ENCODE assay signal across 23 cellular contexts in genomic region chr3:172080503-172080902, GRCh38. TPM values are rescaled to one million over a fixed set of nuclear protein-coding genes. Genes with fewer than 3 reads are reported as not detected.
DNase-seq lines count a peak whose midpoint lies in the region; ATAC-seq, FAIRE-seq and TF ChIP-seq lines count a peak whose summit lies in the region.
"Had no signal": no experiment of that assay in that cellular context is flagged by ENCODE, and none has a peak within 500 bp of the region (broad histone marks: within the 10 kb centered on the region; RNA-seq: fewer than 3 reads in every experiment).

No MANE protein-coding gene starts in this region.

- H4K8ac ChIP-seq in mesenchymal stem cell (ENCODE audit: low read length), result no peak overlapping the region

- H3K18ac ChIP-seq in mesenchymal stem cell (ENCODE audit: low read depth in 1 of 2, low read length in 2 of 2), result no peak overlapping the region

- ATAC-seq in GM19397 (IDR thresholded peaks at IDR 0.05; ENCODE audit: unreplicated experiment), result no peak
- ATAC-seq in psoas muscle, result no peak
- ATAC-seq: SK-N-SH treated with all-trans-retinoic acid at 6 μM for 48 hours had no signal

- H4K91ac ChIP-seq in mesenchymal stem cell (ENCODE audit: low read length), result no peak overlapping the region

- H3K36me3 ChIP-seq in astrocyte (ENCODE audit: insufficient read depth, low read length), result peaks cover 7% of the 10 kb centered on the region
- H3K36me3 ChIP-seq in mesenchymal stem cell (ENCODE audit: control insufficient read depth in 1 of 2, insufficient read depth in 2 of 2, low read depth in 1 of 2, low read length in 2 of 2), result peaks cover 7 to 41% of the 10 kb centered on the region in 2 experiments
- no peaks in the 10 kb centered on the region for H3K36me3 ChIP-seq in sigmoid colon
- H3K36me3 ChIP-seq in psoas muscle (ENCODE audit: insufficient read depth in 1 of 2, low read depth in 1 of 2), result peaks cover 0 to 7% of the 10 kb centered on the region in 2 donors

- H3K79me1 ChIP-seq in mesenchymal stem cell (replicated peaks; ENCODE audit: low read length, poor library complexity, severe bottlenecking), result no peaks in the 10 kb centered on the region

- no peak for TF ChIP-seq POLR2A in sigmoid colon (IDR thresholded peaks at IDR 0.05)

- H3K27me3 ChIP-seq in astrocyte (ENCODE audit: insufficient read depth, low read length) (no peaks in the 10 kb centered on the region), mesenchymal stem cell (ENCODE audit: control insufficient read depth in 1 of 2, insufficient read depth in 1 of 2, low read length in 2 of 2) (no peaks in the 10 kb centered on the region), sigmoid colon (no peaks in the 10 kb centered on the region), psoas muscle (ENCODE audit: insufficient read depth in 3 of 3, low read length in 2 of 3) (no peaks in the 10 kb centered on the region)
- H3K27me3 ChIP-seq: MG63 had no signal

- H3K4me3 Mint-ChIP-seq in HFFc6 (no peak overlapping the region), astrocyte (ENCODE audit: unreplicated experiment) (no peak overlapping the region)

- TF ChIP-seq CTCF in HFFc6 (IDR thresholded peaks at IDR 0.05) (no peak), astrocyte (IDR thresholded peaks at IDR 0.05; ENCODE audit: insufficient read depth, low read depth, low read length) (no peak), sigmoid colon (IDR thresholded peaks at IDR 0.05) (no peak), psoas muscle (IDR thresholded peaks at IDR 0.05) (no peak)

- H3K9me3 Mint-ChIP-seq in HFFc6 (no peaks in the 10 kb centered on the region), astrocyte (ENCODE audit: unreplicated experiment) (no peaks in the 10 kb centered on the region)

- no peak overlapping the region for H2AK5ac ChIP-seq in mesenchymal stem cell (ENCODE audit: low read length, severe bottlenecking)

- H3K4me1 Mint-ChIP-seq in HFFc6 (ENCODE audit: low read depth) (peaks cover 78% of the 10 kb centered on the region), astrocyte (ENCODE audit: low read depth, unreplicated experiment) (peaks cover 71% of the 10 kb centered on the region)

- H3K36me3 Mint-ChIP-seq in HFFc6 (ENCODE audit: low read depth) (peaks cover 51% of the 10 kb centered on the region), astrocyte (ENCODE audit: low read depth, unreplicated experiment) (peaks cover 19% of the 10 kb centered on the region)

- peak overlapping the region; percentile 20 for H2BK15ac ChIP-seq in mesenchymal stem cell (ENCODE audit: low read depth, poor library complexity, severe bottlenecking)

- H3K27ac Mint-ChIP-seq in HFFc6, result 0 out of 2 replicates have a peak overlapping the region, but pooled peaks have one; percentile 16
- H3K27ac Mint-ChIP-seq in astrocyte (ENCODE audit: unreplicated experiment), result peak overlapping the region; percentile 53

- H3K4me3 ChIP-seq in astrocyte (ENCODE audit: insufficient read depth, low read depth, low read length), result no peak overlapping the region
- no peak overlapping the region for H3K4me3 ChIP-seq in mesenchymal stem cell (ENCODE audit: insufficient read depth in 1 of 2, low read depth in 1 of 2, low read length in 2 of 2)
- H3K4me3 ChIP-seq in sigmoid colon, result no peak overlapping the region
- no peak overlapping the region for H3K4me3 ChIP-seq in psoas muscle
- H3K4me3 ChIP-seq: MG63 had no signal

- no peak overlapping the region for H2BK120ac ChIP-seq in mesenchymal stem cell (ENCODE audit: low read depth, low read length)

- no peak overlapping the region for H2BK5ac ChIP-seq in mesenchymal stem cell (ENCODE audit: low read depth, low read length, poor library complexity, severe bottlenecking)

- peaks cover 93% of the 10 kb centered on the region for H4K20me1 ChIP-seq in astrocyte (ENCODE audit: insufficient read depth, low read length)

- no peak for TF ChIP-seq EP300 in sigmoid colon (IDR thresholded peaks at IDR 0.05)

- H3K4me1 ChIP-seq in astrocyte (ENCODE audit: insufficient read depth, low read length) (peaks cover 29% of the 10 kb centered on the region), mesenchymal stem cell (ENCODE audit: control insufficient read depth, insufficient read depth, low read depth, low read length) (peaks cover 1% of the 10 kb centered on the region), sigmoid colon (peaks cover 0 to 29% (median 22%) of the 10 kb centered on the region in 4 donors), psoas muscle (peaks cover 44% of the 10 kb centered on the region)

- H3K4me2 ChIP-seq in astrocyte (ENCODE audit: low read length) (no peak overlapping the region), mesenchymal stem cell (ENCODE audit: low read length, poor library complexity, severe bottlenecking) (no peak overlapping the region)

- intact Hi-C loops in sigmoid colon (cut with DNase I) (no loop called here), psoas muscle (cut with DNase I) (no loop called here)

- WGBS in mesenchymal stem cell, result 85% methylated on average over 1 of the region's 1 CpG
- WGBS in sigmoid colon, 2 donors, result 80 to 91% methylated on average over 1 of the region's 1 CpG
- WGBS in psoas muscle, 3 donors, result 89 to 98% (median 92%) methylated on average over 1 of the region's 1 CpG

- H3K9me3 ChIP-seq in astrocyte (ENCODE audit: insufficient read depth, low read depth, low read length) (no peaks in the 10 kb centered on the region), mesenchymal stem cell (ENCODE audit: control insufficient read depth, low read length) (no peaks in the 10 kb centered on the region), sigmoid colon (no peaks in the 10 kb centered on the region), psoas muscle (no peaks in the 10 kb centered on the region)
- H3K9me3 ChIP-seq: MG63 had no signal

- no peak overlapping the region for H3K14ac ChIP-seq in mesenchymal stem cell (ENCODE audit: low read length in 2 of 2)

- FAIRE-seq in astrocyte (lab: Jason Lieb, UNC), result no peak
- no peak for FAIRE-seq in GM19239 (lab: Jason Lieb, UNC)
- FAIRE-seq: GM12892, GM18507 had no signal

- no peak overlapping the region for H2AFZ ChIP-seq in astrocyte (ENCODE audit: low read depth, low read length)
- H2AFZ ChIP-seq in mesenchymal stem cell (ENCODE audit: low read depth, low read length), result no peak overlapping the region

- H3K9ac ChIP-seq in astrocyte (ENCODE audit: low read length) (no peak overlapping the region), mesenchymal stem cell (ENCODE audit: low read length) (no peak overlapping the region)

- H3K27ac ChIP-seq in astrocyte (ENCODE audit: low read depth, low read length) (peak overlapping the region; percentile 8), mesenchymal stem cell (ENCODE audit: low read length, poor library complexity, severe bottlenecking) (no peak overlapping the region), sigmoid colon (peak overlapping the region in 3 of 4 donors; percentile 4 to 78 (median 75)), psoas muscle (no peak overlapping the region)
- H3K27ac ChIP-seq: C4-2B had no signal

- H3K23ac ChIP-seq in mesenchymal stem cell (ENCODE audit: low read length in 2 of 2), result no peak overlapping the region

- H3K27me3 Mint-ChIP-seq in HFFc6 (ENCODE audit: insufficient read depth) (no peaks in the 10 kb centered on the region), astrocyte (ENCODE audit: low read depth, unreplicated experiment) (no peaks in the 10 kb centered on the region)

- no peak overlapping the region for H3K4ac ChIP-seq in mesenchymal stem cell (ENCODE audit: low read depth in 1 of 2, low read length in 2 of 2)

- no peak for DNase-seq in HFFc6
- no peak for DNase-seq in astrocyte (ENCODE audit: low read depth)
- DNase-seq in mesenchymal stem cell, result no peak
- DNase-seq in sigmoid colon, result no peak
- no peak for DNase-seq in GM19239 (ENCODE audit: insufficient read length, low spot score)
- DNase-seq in psoas muscle, result no peak
- DNase-seq: AML-193; DMS79; Karpas-422; MG63; NCI-H1092 treated with DMSO at 0.1 percent for 48 hours; NCI-H146; NCI-H2081; NCI-H446 treated with DMSO at 0.1 percent for 48 hours; NCI-H69; NK-92 treated with Interleukin-12 subunit alpha and Interleukin-12 subunit beta, amount 100 ng/mL, for 24 hours; RPMI8226; SHP77 treated with DMSO at 0.1 percent for 48 hours had no signal

- H3K79me2 ChIP-seq in astrocyte (ENCODE audit: insufficient read depth, low read length), result peaks cover 100% of the 10 kb centered on the region

- no peak overlapping the region for H2BK12ac ChIP-seq in mesenchymal stem cell (ENCODE audit: low read length in 2 of 2)

RNA-seq across cellular contexts. Expression of gene FNDC3B, which starts 41.1 kb away (rescaled TPM):
- 100 to 1,000 TPM; 133 to 192 (median 155) TPM for total RNA-seq in HFFc6 (2021; fragmentation: NEBNext Ultra II Directional; extraction: Animal tissue kit (Norgen Biotek cat#: 25700))
- 327 and 332 TPM in 2 replicates for total RNA-seq in astrocyte
- 183 TPM for polyA plus RNA-seq in mesenchymal stem cell (2013, experiment 1 of 2)
- 178 TPM for polyA plus RNA-seq in mesenchymal stem cell (2013, experiment 2 of 2)
- 10 to 100 TPM; 50.3 to 93.9 (median 63.0) TPM for total RNA-seq in sigmoid colon
- polyA plus RNA-seq in sigmoid colon, result 10 to 100 TPM; 16.2 to 25.7 (median 18.0) TPM
- 100 to 1,000 TPM in 1 of 4 donors, 10 to 100 TPM in 3; 50.8 to 133 (median 74.1) TPM for total RNA-seq in psoas muscle
- 10 to 100 TPM; 12.4 to 30.8 (median 19.4) TPM for polyA plus RNA-seq in psoas muscle

Comparison
In these comparisons a context has a peak if more than half of its experiments do, and no peak if none do; other contexts are left out.
1. H3K27ac ChIP-seq: peak in astrocyte (single experiment) and sigmoid colon (3 of 4); none in mesenchymal stem cell (single experiment) and psoas muscle (single experiment).